14 cellular contexts compared by ENCODE assay signal in the genomic region with DNA sequence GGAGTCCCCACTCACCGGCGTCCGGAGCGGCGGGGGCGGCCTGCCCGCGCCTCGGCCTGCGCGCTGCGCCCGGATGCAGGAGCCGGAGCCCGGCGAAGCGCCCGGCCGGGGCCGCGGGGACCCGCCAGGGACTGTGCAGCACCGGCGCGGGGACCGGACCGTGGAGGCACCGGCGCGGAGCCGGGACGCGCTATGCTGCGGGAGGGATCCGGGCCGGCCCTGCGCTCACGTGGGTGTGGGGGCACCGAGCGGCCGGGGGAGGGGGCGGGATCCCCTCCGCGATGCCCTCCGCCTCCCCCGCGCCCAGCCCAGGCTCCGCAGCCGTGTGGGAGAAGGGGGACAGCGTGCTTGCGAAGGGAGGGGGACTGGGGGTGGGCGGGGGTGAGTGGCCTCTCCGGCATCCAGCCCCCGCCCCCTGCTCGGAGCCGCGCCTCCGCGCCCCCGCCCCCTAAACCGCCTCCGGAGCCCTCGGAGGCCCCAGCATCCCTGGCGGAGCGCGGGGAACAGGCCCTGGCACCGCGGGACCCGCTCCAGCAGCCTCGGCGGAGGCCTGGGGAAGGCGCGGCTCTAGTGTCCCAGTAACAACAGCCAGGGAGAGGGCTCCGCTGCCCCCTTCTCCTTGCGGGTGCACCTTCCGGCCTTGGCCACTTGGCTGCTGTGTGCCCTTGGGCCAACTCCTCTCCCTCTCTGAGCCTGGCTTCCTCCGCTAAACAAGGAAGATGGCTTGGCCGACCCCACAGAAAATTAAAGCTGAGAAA. TPM values are rescaled to one million over a fixed set of nuclear protein-coding genes. Genes with fewer than 3 reads are reported as not detected.
DNase-seq lines count a peak whose midpoint lies in the region; ATAC-seq and TF ChIP-seq lines count a peak whose summit lies in the region.
"Had no signal": no experiment of that assay in that cellular context is flagged by ENCODE, and none has a peak within 500 bp of the region (broad histone marks: within the 10 kb centered on the region; RNA-seq: fewer than 3 reads in every experiment).

TSS of gene SLC1A6 (minus strand) at position 367 of the 758 bp plus-strand sequence. CDS start 6,954 bp downstream, outside the sequence.

- H3K36me3 Mint-ChIP-seq in endodermal cell (ENCODE audit: low read depth), result no peaks in the 10 kb centered on the region

- DNase-seq in endodermal cell (peak; percentile 90), A673 (ENCODE audit: low spot score) (no peak)
- no peak for DNase-seq in activated naive CD4-positive, alpha-beta T cell treated with Interleukin-2 at 50 U/mL for 16 hours
- DNase-seq: activated naive CD4-positive, alpha-beta T cell; Karpas-422; kidney; NCI-H2171; RPMI8226 had no signal

- POLR2A ChIA-PET in A673 (lab: Charles Lee; ENCODE audit: low non-redundant PET), result no interaction called here

- 29% methylated on average over 77 of the region's 78 CpGs for WGBS in HUES64
- WGBS in endodermal cell (ENCODE audit: insufficient coverage in 1 of 2, insufficient read length in 1 of 2), 2 experiments, result 9 to 11% methylated on average over 31 to 76 of the region's 78 CpGs

- TF ChIP-seq CTCF in endodermal cell (conservative IDR thresholded peaks at IDR 0.05) (peak; percentile 30), A673 (conservative IDR thresholded peaks at IDR 0.05; ENCODE audit: low read depth, low read length) (no peak)

- H3K4me3 Mint-ChIP-seq in endodermal cell, result peak within 1 kb of the TSS; percentile 59

- H3K9me3 Mint-ChIP-seq in endodermal cell, result peaks cover 6% of the 10 kb centered on the region

- no peaks in the 10 kb centered on the region; a peak in 1 of 22 replicates for H4K20me1 ChIP-seq in BLaER1 treated with 17β-estradiol and CSF1 and Interleukin-3, amounts not matched to agents 10 nM and 100 nM

- peak within 1 kb of the TSS; percentile 32 to 64 (median 50); a peak in 19 of 20 replicates for H3K4me3 ChIP-seq in BLaER1 treated with 17β-estradiol and CSF1 and Interleukin-3, amounts not matched to agents 10 nM and 100 nM
- peak within 1 kb of the TSS; percentile 59 for H3K4me3 ChIP-seq in HUES64 (ENCODE audit: low read length)
- no peak within 1 kb of the TSS for H3K4me3 ChIP-seq in endodermal cell (ENCODE audit: low read length)
- H3K4me3 ChIP-seq in neuron (ENCODE audit: low read length), result peak within 1 kb of the TSS; percentile 44
- no peak within 1 kb of the TSS for H3K4me3 ChIP-seq in A673 (ENCODE audit: low read depth, low read length, poor library complexity, severe bottlenecking)

- peak within 1 kb of the TSS in 5 of 11 experiments; percentile 11 to 36 (median 32); a peak in 3 of 22 replicates for H3K9ac ChIP-seq in BLaER1 treated with 17β-estradiol and CSF1 and Interleukin-3, amounts not matched to agents 10 nM and 100 nM
- peak within 1 kb of the TSS; percentile 71 for H3K9ac ChIP-seq in HUES64 (ENCODE audit: low read depth, low read length)
- H3K9ac ChIP-seq in endodermal cell (ENCODE audit: extremely low read depth, low read length, poor library complexity, severe bottlenecking), result no peak within 1 kb of the TSS

- H3K4me1 Mint-ChIP-seq in endodermal cell, result no peaks in the 10 kb centered on the region

- intact Hi-C loops in A673 (cut with micrococcal nuclease; ENCODE audit: unreplicated experiment), result no loop called here

- peak within 1 kb of the TSS; percentile 33 for H2AFZ ChIP-seq in neuron (ENCODE audit: low read depth, low read length)

- H3K9me3 ChIP-seq in BLaER1 treated with 17β-estradiol and CSF1 and Interleukin-3, amounts not matched to agents 10 nM and 100 nM (replicated peaks in 1 of 11), result no peaks in the 10 kb centered on the region
- H3K9me3 ChIP-seq in HUES64 (ENCODE audit: insufficient read depth, low read depth, low read length), result peaks cover 15% of the 10 kb centered on the region; the same call in 1 of the 2 replicates
- H3K9me3 ChIP-seq in endodermal cell (ENCODE audit: control insufficient read depth, low read length), result no peaks in the 10 kb centered on the region
- H3K9me3 ChIP-seq in neuron (ENCODE audit: low read length), result no peaks in the 10 kb centered on the region
- no peaks in the 10 kb centered on the region for H3K9me3 ChIP-seq in A673 (ENCODE audit: low read depth, low read length, poor library complexity, severe bottlenecking)

- CTCF ChIA-PET in A673 (lab: Charles Lee), result no interaction called here

- H3K4me1 ChIP-seq in BLaER1 treated with 17β-estradiol and CSF1 and Interleukin-3, amounts not matched to agents 10 nM and 100 nM, result peaks cover 0 to 10% (median 5%) of the 10 kb centered on the region in 10 experiments; a peak in 7 of 20 replicates
- H3K4me1 ChIP-seq in HUES64 (ENCODE audit: insufficient read depth, low read length), result no peaks in the 10 kb centered on the region
- H3K4me1 ChIP-seq in endodermal cell (ENCODE audit: control insufficient read depth, insufficient read depth, low read length), result no peaks in the 10 kb centered on the region
- H3K4me1 ChIP-seq in neuron (ENCODE audit: insufficient read depth, low read length), result peaks cover 3% of the 10 kb centered on the region
- no peaks in the 10 kb centered on the region for H3K4me1 ChIP-seq in A673 (ENCODE audit: insufficient read depth, low read length, poor library complexity, severe bottlenecking)

- H3K27ac Mint-ChIP-seq in endodermal cell, result no peak within 1 kb of the TSS

- no peaks in the 10 kb centered on the region for H3K36me3 ChIP-seq in BLaER1 treated with 17β-estradiol and CSF1 and Interleukin-3, amounts not matched to agents 10 nM and 100 nM
- no peaks in the 10 kb centered on the region for H3K36me3 ChIP-seq in HUES64 (ENCODE audit: insufficient read depth, low read length)
- no peaks in the 10 kb centered on the region for H3K36me3 ChIP-seq in endodermal cell (ENCODE audit: control insufficient read depth, insufficient read depth, low read length)
- H3K36me3 ChIP-seq in neuron (ENCODE audit: insufficient read depth, low read length), result no peaks in the 10 kb centered on the region
- no peaks in the 10 kb centered on the region for H3K36me3 ChIP-seq in A673 (ENCODE audit: insufficient read depth, low read length, poor library complexity, severe bottlenecking)

- ATAC-seq in GM21367 (IDR thresholded peaks at IDR 0.05; ENCODE audit: unreplicated experiment) (no peak), HG03139 (IDR thresholded peaks at IDR 0.05; ENCODE audit: unreplicated experiment) (no peak)

- H3K27me3 ChIP-seq in BLaER1 treated with 17β-estradiol and CSF1 and Interleukin-3, amounts not matched to agents 10 nM and 100 nM, result peaks cover 32 to 45% (median 41%) of the 10 kb centered on the region in 11 experiments
- peaks cover 38% of the 10 kb centered on the region for H3K27me3 ChIP-seq in HUES64 (ENCODE audit: insufficient read depth, low read length)
- peaks cover 41% of the 10 kb centered on the region for H3K27me3 ChIP-seq in endodermal cell (ENCODE audit: control insufficient read depth, insufficient read depth, low read length, poor library complexity, severe bottlenecking)
- peaks cover 33% of the 10 kb centered on the region for H3K27me3 ChIP-seq in neuron (ENCODE audit: insufficient read depth, low read length)
- peaks cover 82% of the 10 kb centered on the region for H3K27me3 ChIP-seq in A673 (replicated peaks; ENCODE audit: insufficient read depth, low read depth, low read length, poor library complexity)

- H3K27me3 Mint-ChIP-seq in endodermal cell (ENCODE audit: insufficient read depth), result peaks cover 49% of the 10 kb centered on the region

- BruUV-seq in A673 (replicated peaks; lab: Mats Ljungman, UMichigan), result no TSS peak

- peak within 1 kb of the TSS; percentile 60 to 73 (median 66) for H3K4me2 ChIP-seq in BLaER1 treated with 17β-estradiol and CSF1 and Interleukin-3, amounts not matched to agents 10 nM and 100 nM

- no peak within 1 kb of the TSS for H3K27ac ChIP-seq in BLaER1 treated with 17β-estradiol and CSF1 and Interleukin-3, amounts not matched to agents 10 nM and 100 nM
- H3K27ac ChIP-seq in HUES64 (ENCODE audit: low read depth, low read length), result no peak within 1 kb of the TSS
- no peak within 1 kb of the TSS for H3K27ac ChIP-seq in endodermal cell (ENCODE audit: low read depth, low read length)
- no peak within 1 kb of the TSS for H3K27ac ChIP-seq in A673 (ENCODE audit: low read depth, low read length, poor library complexity, severe bottlenecking)

RNA-seq across cellular contexts. Expression of gene SLC1A6, which starts in this region (rescaled TPM):
- polyA plus RNA-seq in HUES64 (2013, experiment 1 of 2), result 1.5 TPM
- polyA plus RNA-seq in HUES64 (2013, experiment 2 of 2), result 1.1 TPM
- 1 to 10 TPM in 1 of 2 donors, under 1 TPM in 1; 0.86 to 3.1 TPM for total RNA-seq in endodermal cell
- polyA plus RNA-seq in endodermal cell (2013, experiment 1 of 2), result 1.4 TPM
- polyA plus RNA-seq in endodermal cell (2013, experiment 2 of 2), result 0.66 TPM
- total RNA-seq in A673 (2021), result 0.26 TPM in 1 of 2 replicates, not detected in the other
- total RNA-seq: kidney, pulmonary artery endothelial cell had no signal

Comparison
In these comparisons a context has a peak if more than half of its experiments do, and no peak if none do; other contexts are left out.
1. H3K4me3 ChIP-seq: peak in BLaER1 treated with 17β-estradiol and CSF1 and Interleukin-3, amounts not matched to agents 10 nM and 100 nM (10 of 10), HUES64 (single experiment) and neuron (single experiment); none in endodermal cell (single experiment) and A673 (single experiment).